8 cellular contexts compared by ENCODE assay signal in genomic region chr10:12196531-12197211, GRCh38. TPM values are rescaled to one million over a fixed set of nuclear protein-coding genes. Genes with fewer than 3 reads are reported as not detected.
DNase-seq lines count a peak whose midpoint lies in the region; ATAC-seq and TF ChIP-seq lines count a peak whose summit lies in the region.

No MANE protein-coding gene starts in this region.

- DNase-seq in SW480 (ENCODE audit: low spot score) = peak; percentile 18
- no peak for DNase-seq in foreskin keratinocyte
- DNase-seq in spleen = no peak
- DNase-seq in NCI-H510A treated with DMSO at 0.1 percent for 48 hours (lab: John Stamatoyannopoulos, UW) = no peak
- no peak for DNase-seq in activated CD8-positive, alpha-beta memory T cell treated with anti-CD3 and anti-CD28 coated beads for 24 hours
- no peak for DNase-seq in NCI-H2227 (lab: John Stamatoyannopoulos, UW; ENCODE audit: unreplicated experiment)

- TF ChIP-seq CTCF in HEK293 (tag by site-specific recombination; IDR thresholded peaks at IDR 0.05) = no peak
- TF ChIP-seq CTCF in foreskin keratinocyte (conservative IDR thresholded peaks at IDR 0.05) = no peak
- no peak for TF ChIP-seq CTCF in spleen (IDR thresholded peaks at IDR 0.05 in 8 of 11, conservative IDR thresholded peaks at IDR 0.05 in 3 of 11)

- H3K4me1 ChIP-seq in HEK293 (ENCODE audit: control insufficient read depth, insufficient read depth, low read length) (peaks cover 13% of the 10 kb centered on the region; the same call in 1 of the 2 replicates), foreskin keratinocyte (peaks cover 8% of the 10 kb centered on the region), spleen (peaks cover 19 to 91% (median 54%) of the 10 kb centered on the region in 6 donors)

- intact Hi-C loops in spleen (cut with DNase I; ENCODE audit: low total_unique reads) = no loop called here

- 7 to 11% (median 8%) methylated on average over 15 of the region's 15 CpGs for WGBS in spleen, 5 donors

- POLR2A ChIA-PET in HEK293 (lab: Yijun Ruan, JAX) = interaction anchor here (1.2 kb wide), 2 partner anchors 10 to 154 kb away, joined by 3 to 8 read pairs; partner anchors contain the start of gene UPF2

- ATAC-seq in foreskin keratinocyte = peak; percentile 5
- no peak for ATAC-seq in GM19351 (IDR thresholded peaks at IDR 0.05; ENCODE audit: unreplicated experiment)

- H3K4me3 ChIP-seq in HEK293 (ENCODE audit: low read depth, low read length) = peak overlapping the region; percentile 91
- peak overlapping the region; percentile 77 to 100 (median 94) for H3K4me3 ChIP-seq in spleen

- H3K36me3 ChIP-seq in HEK293 (ENCODE audit: control insufficient read depth in 2 of 2, insufficient read depth in 1 of 2, low read length in 2 of 2) = peaks cover 20 to 40% of the 10 kb centered on the region in 2 experiments
- H3K36me3 ChIP-seq in spleen = peaks cover 0 to 45% (median 11%) of the 10 kb centered on the region in 6 donors

- CTCF ChIA-PET in HEK293 (lab: Yijun Ruan, JAX) = interaction anchor here (1.1 to 1.7 kb wide), 3 partner anchors 16 to 460 kb away, joined by 4 to 8 read pairs (median 7); no protein-coding TSS in a partner anchor

- no peaks in the 10 kb centered on the region for H3K27me3 ChIP-seq in foreskin keratinocyte
- H3K27me3 ChIP-seq in spleen (replicated peaks in 1 of 7) = no peaks in the 10 kb centered on the region

- H3K9me3 ChIP-seq in HEK293 (ENCODE audit: control insufficient read depth, insufficient read depth, low read depth, low read length) = no peaks in the 10 kb centered on the region
- H3K9me3 ChIP-seq in spleen = no peaks in the 10 kb centered on the region

- no peak for TF ChIP-seq POLR2A in spleen (IDR thresholded peaks at IDR 0.05)

- H3K27ac ChIP-seq in HEK293 (ENCODE audit: extremely low read depth, low read depth, low read length) (peak overlapping the region; percentile 82), foreskin keratinocyte (peak overlapping the region; percentile 98), spleen (peak overlapping the region; percentile 83 to 97 (median 94))

TF ChIP-seq in HEK293, 187 proteins besides CTCF, POLR2A, EP300 and RAD21:
- no peak for TF ChIP-seq ZNF654 (tag by site-specific recombination; IDR thresholded peaks at IDR 0.05; ENCODE audit: low read depth)
- TF ChIP-seq, protein P1, sequence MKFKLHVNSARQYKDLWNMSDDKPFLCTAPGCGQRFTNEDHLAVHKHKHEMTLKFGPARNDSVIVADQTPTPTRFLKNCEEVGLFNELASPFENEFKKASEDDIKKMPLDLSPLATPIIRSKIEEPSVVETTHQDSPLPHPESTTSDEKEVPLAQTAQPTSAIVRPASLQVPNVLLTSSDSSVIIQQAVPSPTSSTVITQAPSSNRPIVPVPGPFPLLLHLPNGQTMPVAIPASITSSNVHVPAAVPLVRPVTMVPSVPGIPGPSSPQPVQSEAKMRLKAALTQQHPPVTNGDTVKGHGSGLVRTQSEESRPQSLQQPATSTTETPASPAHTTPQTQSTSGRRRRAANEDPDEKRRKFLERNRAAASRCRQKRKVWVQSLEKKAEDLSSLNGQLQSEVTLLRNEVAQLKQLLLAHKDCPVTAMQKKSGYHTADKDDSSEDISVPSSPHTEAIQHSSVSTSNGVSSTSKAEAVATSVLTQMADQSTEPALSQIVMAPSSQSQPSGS (tag by site-specific recombination; IDR thresholded peaks at IDR 0.05; ENCODE audit: low read depth) = peak; percentile 68; the same call in 1 of the 2 replicates
- TF ChIP-seq WT1 (tag by site-specific recombination; IDR thresholded peaks at IDR 0.05) = 0 out of 2 replicates have a peak, but pooled peaks have one; percentile 6
- TF ChIP-seq GFI1B (tag by site-specific recombination; IDR thresholded peaks at IDR 0.05) = 0 out of 2 replicates have a peak, but pooled peaks have one; percentile 33

RNA-seq across cellular contexts. Expression of gene CDC123, which starts 0.7 kb away (rescaled TPM):
- total RNA-seq in foreskin keratinocyte (118 and 125 TPM in 2 replicates), spleen (10 to 100 TPM; 52.7 to 93.8 (median 67.8) TPM)
- polyA plus RNA-seq in foreskin keratinocyte (109 and 120 TPM in 2 replicates), spleen (10 to 100 TPM; 38.8 to 54.6 (median 47.1) TPM)

RNA-seq across cellular contexts. Expression of gene NUDT5, which starts 1.0 kb away (rescaled TPM):
- total RNA-seq in foreskin keratinocyte = 112 and 114 TPM in 2 replicates
- 122 and 141 TPM in 2 replicates for polyA plus RNA-seq in foreskin keratinocyte
- 10 to 100 TPM; 33.5 to 63.4 (median 44.7) TPM for total RNA-seq in spleen
- polyA plus RNA-seq in spleen = 10 to 100 TPM; 32.5 to 44.3 (median 36.9) TPM
